Comparison of ENCODE assay signal across 1 cellular context in the genomic region with DNA sequence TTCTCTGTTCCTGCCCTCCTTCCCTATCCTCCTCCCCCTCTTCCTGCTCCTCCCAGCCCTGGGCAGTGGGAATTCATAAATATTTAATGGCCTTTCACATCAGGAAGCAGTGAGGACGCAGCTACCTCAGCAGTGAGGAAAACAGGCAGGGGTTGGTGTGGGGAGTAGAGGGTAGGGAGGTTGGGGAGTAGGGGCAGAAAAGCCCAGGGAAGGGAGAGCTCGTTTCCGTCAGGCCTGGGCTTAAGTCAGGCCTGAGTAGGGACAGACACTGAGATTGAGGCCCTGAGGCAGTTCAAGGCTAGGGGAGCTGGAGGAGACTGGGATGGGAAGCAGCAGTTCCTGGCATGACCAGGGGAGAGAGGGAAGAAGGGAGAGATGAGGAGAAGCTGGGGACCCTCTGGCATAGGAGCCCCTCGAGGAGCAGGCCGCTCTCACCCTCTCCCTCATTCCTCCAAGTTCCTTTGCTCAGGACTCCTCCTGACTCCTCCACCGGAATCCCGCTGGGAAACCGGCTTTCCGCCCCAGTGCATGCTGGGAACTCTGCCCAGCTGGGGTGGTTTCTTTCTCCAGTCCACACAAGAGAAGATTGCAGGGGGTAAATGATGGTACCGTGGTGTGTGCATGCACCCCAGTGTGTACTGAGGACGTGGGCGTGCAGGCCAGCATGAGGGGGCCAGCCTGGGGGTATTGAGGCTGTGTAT.
TF ChIP-seq lines count a peak whose summit lies in the region.

No MANE protein-coding gene starts in this region.

TF ChIP-seq in HCT116, 20 proteins besides CTCF, POLR2A, EP300 and RAD21:
- TF ChIP-seq YY1 (IDR thresholded peaks at IDR 0.05; ENCODE audit: extremely low read depth, insufficient replicate concordance, low read depth, low read length) (no peak), POLR2AphosphoS5 (IDR thresholded peaks at IDR 0.05; ENCODE audit: low read depth, low read length) (peak; percentile 60), ZFX (IDR thresholded peaks at IDR 0.05) (peak; percentile 73; the same call in 1 of the 2 replicates), CEBPB (IDR thresholded peaks at IDR 0.05; ENCODE audit: low read depth) (no peak), EGR1 (IDR thresholded peaks at IDR 0.05; ENCODE audit: low read depth) (no peak), SIN3A (IDR thresholded peaks at IDR 0.05; ENCODE audit: low read depth) (no peak), EZH2 (IDR thresholded peaks at IDR 0.05) (no peak), TCF7L2 (IDR thresholded peaks at IDR 0.05; ENCODE audit: borderline replicate concordance, extremely low read depth, insufficient read depth, insufficient read length) (no peak), SP1 (IDR thresholded peaks at IDR 0.05; ENCODE audit: low read depth) (no peak)
- TF ChIP-seq, protein P1, sequence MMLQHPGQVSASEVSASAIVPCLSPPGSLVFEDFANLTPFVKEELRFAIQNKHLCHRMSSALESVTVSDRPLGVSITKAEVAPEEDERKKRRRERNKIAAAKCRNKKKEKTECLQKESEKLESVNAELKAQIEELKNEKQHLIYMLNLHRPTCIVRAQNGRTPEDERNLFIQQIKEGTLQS (IDR thresholded peaks at IDR 0.05) = no peak
